ENCODE assay signal across 9 cellular contexts in the genomic region with DNA sequence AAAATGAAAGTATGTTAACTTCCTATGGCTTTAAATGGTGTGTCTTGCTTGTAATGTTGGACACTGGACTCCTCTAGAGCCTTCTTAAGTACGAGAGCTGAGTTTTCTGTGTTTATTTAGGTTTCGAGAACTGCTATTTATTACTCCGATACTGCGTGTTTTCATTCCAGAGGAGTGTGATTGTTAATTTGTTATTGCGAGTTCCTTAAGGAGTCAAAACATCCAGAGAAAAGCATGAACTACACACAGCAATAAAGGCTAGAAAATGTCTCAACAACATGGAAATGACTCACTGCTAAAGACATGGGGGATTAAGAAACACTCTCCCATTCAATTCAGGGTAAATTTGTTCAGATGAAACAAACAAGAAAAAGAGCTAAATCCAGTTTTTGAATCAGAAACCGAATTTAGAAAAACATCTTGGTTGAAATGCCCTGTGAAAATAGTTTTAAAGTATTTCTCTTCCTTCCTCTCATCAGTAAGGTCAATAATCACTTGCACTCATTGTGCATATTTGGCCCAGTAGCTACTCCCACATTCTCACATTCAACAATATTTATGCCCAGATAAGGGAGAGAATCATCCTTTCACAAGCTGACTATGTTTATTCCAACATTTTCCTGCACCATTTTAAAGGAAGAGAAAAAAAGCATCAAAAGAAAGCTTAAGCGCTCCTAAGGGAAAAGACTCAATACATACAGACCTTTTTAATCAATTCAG. TPM values are rescaled to one million over a fixed set of nuclear protein-coding genes. Genes with fewer than 3 reads are reported as not detected.
A peak's percentile ranks its signal among the peaks of the same experiment; 100 is the strongest.
DNase-seq lines count a peak whose midpoint lies in the region; ATAC-seq, FAIRE-seq and TF ChIP-seq lines count a peak whose summit lies in the region.
"Had no signal": no experiment of that assay in that cellular context is flagged by ENCODE, and none has a peak within 500 bp of the region (broad histone marks: within the 10 kb centered on the region; RNA-seq: fewer than 3 reads in every experiment).

No MANE protein-coding gene starts in this region.

- H3K27me3 ChIP-seq in RWPE2 (ENCODE audit: insufficient read depth, poor library complexity, severe bottlenecking): no peaks in the 10 kb centered on the region
- H3K27me3 ChIP-seq in gastroesophageal sphincter: no peaks in the 10 kb centered on the region
- no peaks in the 10 kb centered on the region for H3K27me3 ChIP-seq in skeletal muscle satellite cell (ENCODE audit: control insufficient read depth, insufficient read depth, low read length)

- peak overlapping the region; percentile 49 for H3K9ac ChIP-seq in skeletal muscle satellite cell (ENCODE audit: low read depth, low read length)

- peaks cover 78% of the 10 kb centered on the region for H3K4me1 ChIP-seq in RWPE2 (ENCODE audit: insufficient read depth, poor library complexity, severe bottlenecking)
- H3K4me1 ChIP-seq in gastroesophageal sphincter: peaks cover 13 to 76% (median 15%) of the 10 kb centered on the region in 3 donors
- H3K4me1 ChIP-seq in skeletal muscle satellite cell (ENCODE audit: control insufficient read depth, insufficient read depth, low read length): peaks cover 46% of the 10 kb centered on the region

- H3K9me3 ChIP-seq in RWPE2 (ENCODE audit: severe bottlenecking) (no peaks in the 10 kb centered on the region), gastroesophageal sphincter (no peaks in the 10 kb centered on the region), skeletal muscle satellite cell (replicated peaks; ENCODE audit: low read length) (no peaks in the 10 kb centered on the region)

- no peaks in the 10 kb centered on the region for H3K27me3 Mint-ChIP-seq in progenitor cell of endocrine pancreas
- H3K27me3 Mint-ChIP-seq: activated naive CD4-positive, alpha-beta T cell treated with anti-CD3 and anti-CD28 coated beads, Interleukin-2, amount 10 ng/mL, durations not matched to agents 7 days and 5 days had no signal

- peaks cover 4% of the 10 kb centered on the region; the same call in 1 of the 2 replicates for H3K36me3 ChIP-seq in RWPE2 (ENCODE audit: low read depth)
- no peaks in the 10 kb centered on the region for H3K36me3 ChIP-seq in gastroesophageal sphincter
- no peaks in the 10 kb centered on the region for H3K36me3 ChIP-seq in skeletal muscle satellite cell (ENCODE audit: insufficient read depth, low read length)

- peak; percentile 72 for DNase-seq in GM04504 (ENCODE audit: low read depth)
- no peak for DNase-seq in RWPE2 (ENCODE audit: low spot score)
- DNase-seq in progenitor cell of endocrine pancreas (ENCODE audit: low spot score, unreplicated experiment): no peak
- DNase-seq in activated naive CD4-positive, alpha-beta T cell treated with Interleukin-2 at 50 U/mL for 16 hours: no peak
- DNase-seq in D721Med (ENCODE audit: insufficient read length, low spot score): no peak
- DNase-seq: activated naive CD4-positive, alpha-beta T cell treated with anti-CD3 and anti-CD28 coated beads, Interleukin-2, amount 10 ng/mL, durations not matched to agents 7 days and 5 days had no signal

- H3K4me2 ChIP-seq in skeletal muscle satellite cell (ENCODE audit: low read length): peak overlapping the region; percentile 71

- FAIRE-seq in D721Med (lab: Jason Lieb, UNC): no peak

- peaks cover 30% of the 10 kb centered on the region for H3K4me1 Mint-ChIP-seq in progenitor cell of endocrine pancreas (ENCODE audit: low read depth)

- H3K4me3 Mint-ChIP-seq in progenitor cell of endocrine pancreas (ENCODE audit: low read depth): no peak overlapping the region
- H3K4me3 Mint-ChIP-seq: activated naive CD4-positive, alpha-beta T cell treated with anti-CD3 and anti-CD28 coated beads, Interleukin-2, amount 10 ng/mL, durations not matched to agents 7 days and 5 days had no signal

- H3K27ac ChIP-seq in RWPE2 (ENCODE audit: poor library complexity, severe bottlenecking) (peak overlapping the region; percentile 76), gastroesophageal sphincter (peak overlapping the region in 3 of 4 donors; percentile 49 to 57 (median 53))

- WGBS in gastroesophageal sphincter (ENCODE audit: low coverage in 1 of 2), 2 donors: 33 to 34% methylated on average over 6 to 7 of the region's 7 CpGs

- TF ChIP-seq CTCF in RWPE2 (IDR thresholded peaks at IDR 0.05; ENCODE audit: poor library complexity, severe bottlenecking) (no peak), gastroesophageal sphincter (IDR thresholded peaks at IDR 0.05) (no peak), progenitor cell of endocrine pancreas (IDR thresholded peaks at IDR 0.05; ENCODE audit: unreplicated experiment) (no peak), D721Med (IDR thresholded peaks at IDR 0.05; ENCODE audit: insufficient read depth, missing control alignments) (no peak)

- H3K36me3 Mint-ChIP-seq in progenitor cell of endocrine pancreas (ENCODE audit: insufficient read depth): no peaks in the 10 kb centered on the region

- TF ChIP-seq POLR2A in gastroesophageal sphincter (IDR thresholded peaks at IDR 0.05): no peak

- peak; percentile 41 for ATAC-seq in RWPE2 (ENCODE audit: low read depth)
- ATAC-seq in gastroesophageal sphincter: peak; percentile 59
- ATAC-seq in GM21515 (IDR thresholded peaks at IDR 0.05; ENCODE audit: unreplicated experiment): no peak

- H3K4me3 ChIP-seq in RWPE2 (ENCODE audit: severe bottlenecking) (no peak overlapping the region), gastroesophageal sphincter (no peak overlapping the region), skeletal muscle satellite cell (ENCODE audit: low read length) (peak overlapping the region; percentile 31)

- no peaks in the 10 kb centered on the region for H3K9me3 Mint-ChIP-seq in progenitor cell of endocrine pancreas (ENCODE audit: low read depth)
- H3K9me3 Mint-ChIP-seq: activated naive CD4-positive, alpha-beta T cell treated with anti-CD3 and anti-CD28 coated beads, Interleukin-2, amount 10 ng/mL, durations not matched to agents 7 days and 5 days had no signal

- no peak overlapping the region for H3K27ac Mint-ChIP-seq in progenitor cell of endocrine pancreas
- H3K27ac Mint-ChIP-seq: activated naive CD4-positive, alpha-beta T cell treated with anti-CD3 and anti-CD28 coated beads, Interleukin-2, amount 10 ng/mL, durations not matched to agents 7 days and 5 days had no signal

- no peak for TF ChIP-seq EP300 in gastroesophageal sphincter (IDR thresholded peaks at IDR 0.05)

RNA-seq across cellular contexts. Expression of a gene that starts 36.0 kb away (rescaled TPM):
- total RNA-seq in gastroesophageal sphincter (10 to 100 TPM; 38.7 to 78.3 (median 62.6) TPM), progenitor cell of endocrine pancreas (35.8 and 37.5 TPM in 2 replicates)
- 8.1 and 10.9 TPM in 2 replicates for total RNA-seq in skeletal muscle satellite cell (2012; rRNA removed)
